ENCODE assay signal across 24 cellular contexts in the genomic region with DNA sequence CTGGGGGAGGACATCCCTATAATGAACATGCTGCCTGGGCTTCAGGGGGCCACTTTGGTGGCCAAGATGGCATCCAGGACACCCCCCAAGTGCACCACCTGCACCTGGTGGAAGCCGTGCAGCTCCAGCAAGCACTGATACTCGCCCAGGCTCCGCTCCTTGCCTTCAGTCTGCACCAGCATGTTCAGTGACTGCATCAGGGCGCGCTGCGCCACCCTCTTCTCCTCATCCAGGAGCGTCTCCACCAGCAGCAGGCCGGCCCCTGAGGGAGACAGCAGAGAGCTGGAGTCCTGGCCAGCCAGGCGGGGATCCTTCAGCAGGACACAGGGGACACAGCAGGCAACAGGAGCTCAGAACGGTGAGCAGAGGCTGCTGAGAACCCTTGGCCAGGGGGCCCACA.
"Had no signal": no experiment of that assay in that cellular context is flagged by ENCODE, and none has a peak within 500 bp of the region (broad histone marks: within the 10 kb centered on the region; RNA-seq: fewer than 3 reads in every experiment).

No MANE protein-coding gene starts in this region.

- H3K4me3 Mint-ChIP-seq: activated CD4-positive, alpha-beta memory T cell treated with anti-CD3 and anti-CD28 coated beads for 36 hours; endodermal cell; memory B cell; naive B cell; neural crest cell had no signal

- ATAC-seq: body of pancreas; mucosa of descending colon; pancreas; stimulated activated naive CD8-positive, alpha-beta T cell treated with anti-CD3 and anti-CD28 coated beads, Interleukin-15, Interleukin-2, amounts not matched to agents 100 U/mL and 50 U/mL, for 24 hours had no signal

- H3K9me3 ChIP-seq: body of pancreas, colonic mucosa, left ventricle myocardium inferior, mucosa of descending colon, pancreas, tibial nerve, uterus had no signal

- H3K36me3 ChIP-seq: colonic mucosa, uterus had no signal

- H3K9me3 Mint-ChIP-seq: activated CD4-positive, alpha-beta memory T cell treated with anti-CD3 and anti-CD28 coated beads for 36 hours; activated naive CD4-positive, alpha-beta T cell treated with anti-CD3 and anti-CD28 coated beads, Interleukin-2, amount 50 U/mL, for 72 hours; endodermal cell; memory B cell; naive B cell; neural crest cell had no signal

- H3K4me1 Mint-ChIP-seq: endodermal cell, memory B cell, neural crest cell had no signal

- H3K4me1 ChIP-seq: body of pancreas, colonic mucosa, left ventricle myocardium inferior, pancreas, tibial nerve, uterus had no signal

- H3K27ac Mint-ChIP-seq: activated CD4-positive, alpha-beta memory T cell treated with anti-CD3 and anti-CD28 coated beads for 36 hours; activated naive CD4-positive, alpha-beta T cell treated with anti-CD3 and anti-CD28 coated beads, Interleukin-2, amount 50 U/mL, for 72 hours; endodermal cell; memory B cell; naive B cell had no signal

- DNase-seq: activated CD4-positive, alpha-beta memory T cell treated with anti-CD3 and anti-CD28 coated beads for 36 hours; activated gamma-delta T cell; activated T-cell treated with anti-CD3 and anti-CD28 coated beads, Interleukin-2, amount 50 U/mL, for 48 hours; amniotic stem cell; body of pancreas; caudate nucleus; colonic mucosa; endodermal cell; foreskin melanocyte; left ventricle myocardium inferior; naive B cell; stimulated activated naive CD8-positive, alpha-beta T cell treated with anti-CD3 and anti-CD28 coated beads, Interleukin-15, Interleukin-2, amounts not matched to agents 100 U/mL and 50 U/mL, for 24 hours; substantia nigra; SW 1271; T-helper 2 cell; uterus; WERI-Rb-1 had no signal

- H3K27me3 ChIP-seq: body of pancreas, colonic mucosa, pancreas, tibial nerve, uterus had no signal

- H3K4me3 ChIP-seq: body of pancreas, colonic mucosa, left ventricle myocardium inferior, mucosa of descending colon, pancreas, tibial nerve, uterus had no signal

- H3K36me3 Mint-ChIP-seq: activated naive CD4-positive, alpha-beta T cell treated with anti-CD3 and anti-CD28 coated beads, Interleukin-2, amount 50 U/mL, for 72 hours; memory B cell; naive B cell had no signal

- H3K27me3 Mint-ChIP-seq: activated CD4-positive, alpha-beta memory T cell treated with anti-CD3 and anti-CD28 coated beads for 36 hours; memory B cell; naive B cell had no signal

- H3K27ac ChIP-seq: body of pancreas, colonic mucosa, epithelial cell of prostate, left ventricle myocardium inferior, pancreas, tibial nerve, uterus, WERI-Rb-1 had no signal
